Comparison of ENCODE assay signal across 9 cellular contexts in the genomic region with DNA sequence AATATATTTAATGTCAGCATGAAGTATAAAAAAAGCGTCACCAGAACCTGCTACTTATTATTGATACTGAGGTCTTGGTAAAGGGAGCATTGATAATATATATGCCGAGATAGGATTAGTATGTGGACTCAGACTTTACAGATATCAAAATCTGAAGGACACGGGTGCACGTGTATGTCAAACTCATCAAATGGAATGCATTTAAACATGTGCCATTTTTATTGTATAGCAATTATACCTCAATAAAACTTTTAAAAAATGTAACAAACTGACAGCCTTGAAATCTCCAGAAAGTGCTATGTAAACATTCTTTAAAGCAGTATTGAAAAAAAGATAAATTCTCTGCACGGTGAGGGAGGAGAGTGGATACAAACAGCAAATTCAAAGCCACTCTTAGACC.
DNase-seq lines count a peak whose midpoint lies in the region; ATAC-seq and TF ChIP-seq lines count a peak whose summit lies in the region.
"Had no signal": no experiment of that assay in that cellular context is flagged by ENCODE, and none has a peak within 500 bp of the region (broad histone marks: within the 10 kb centered on the region; RNA-seq: fewer than 3 reads in every experiment).

No MANE protein-coding gene starts in this region.

- H3K4me3 Mint-ChIP-seq in naive thymus-derived CD8-positive, alpha-beta T cell = peak overlapping the region; percentile 92 to 99 (median 98)

- peak overlapping the region in 8 of 10 donors; percentile 86 to 96 (median 89) for H3K27ac Mint-ChIP-seq in naive thymus-derived CD8-positive, alpha-beta T cell

- no peak for ATAC-seq in naive thymus-derived CD8-positive, alpha-beta T cell
- ATAC-seq in GM18498 (IDR thresholded peaks at IDR 0.05; ENCODE audit: unreplicated experiment) = no peak

- TF ChIP-seq CTCF in AG10803 (conservative IDR thresholded peaks at IDR 0.05; ENCODE audit: low read length) (no peak), coronary artery (IDR thresholded peaks at IDR 0.05) (no peak)

- H3K27me3 Mint-ChIP-seq in naive thymus-derived CD8-positive, alpha-beta T cell = no peaks in the 10 kb centered on the region

- H3K27ac ChIP-seq in coronary artery = peak overlapping the region in 1 of 2 donors; percentile 89

- peaks cover 0 to 2% (median 0%) of the 10 kb centered on the region in 3 donors for H3K36me3 Mint-ChIP-seq in naive thymus-derived CD8-positive, alpha-beta T cell

- POLR2A ChIA-PET in naive thymus-derived CD8-positive, alpha-beta T cell (lab: Charles Lee) = no interaction called here

- H3K9me3 Mint-ChIP-seq in naive thymus-derived CD8-positive, alpha-beta T cell = no peaks in the 10 kb centered on the region

- DNase-seq in AG10803 (ENCODE audit: low read depth) = no peak
- no peak for DNase-seq in Jurkat, Clone E6-1 (ENCODE audit: low read depth, low spot score)
- no peak for DNase-seq in coronary artery (ENCODE audit: low spot score)
- no peak for DNase-seq in naive thymus-derived CD8-positive, alpha-beta T cell
- no peak for DNase-seq in cerebellar nuclear complex (lab: John Stamatoyannopoulos, UW)
- DNase-seq in MV-4-11 (lab: John Stamatoyannopoulos, UW) = no peak
- no peak for DNase-seq in iPS-NIHi7 (ENCODE audit: extremely low spot score)
- DNase-seq: NCI-H2081 treated with DMSO at 0.1 percent for 48 hours had no signal

- H3K4me3 ChIP-seq in AG10803 (ENCODE audit: low read length) (peak overlapping the region; percentile 82), coronary artery (peak overlapping the region; percentile 84)
- H3K4me3 ChIP-seq in Jurkat, Clone E6-1 (ENCODE audit: low read length) = peak overlapping the region; percentile 82

- peaks cover 5 to 18% (median 14%) of the 10 kb centered on the region in 4 donors for H3K4me1 Mint-ChIP-seq in naive thymus-derived CD8-positive, alpha-beta T cell
